ENCODE assay signal across 18 cellular contexts in the genomic region with DNA sequence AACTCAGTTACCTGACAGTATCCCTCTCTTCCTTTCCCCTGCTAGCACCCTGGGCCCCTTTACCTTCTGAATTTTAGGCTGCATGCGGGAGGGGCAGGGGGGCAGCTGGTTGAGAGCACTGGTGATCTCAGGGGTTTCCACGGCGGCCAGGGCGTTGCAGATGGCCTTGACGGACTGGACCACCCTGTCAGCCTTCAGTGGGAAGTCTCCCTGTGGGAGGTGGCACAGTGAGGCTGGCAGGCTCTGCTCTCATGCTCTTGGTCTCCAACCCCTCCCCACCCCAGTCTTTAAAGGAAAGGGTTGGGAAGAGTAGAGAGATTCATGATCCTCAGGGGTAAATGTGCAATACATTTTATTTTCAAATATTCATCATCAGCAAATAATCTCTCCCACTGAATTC. TPM values are rescaled to one million over a fixed set of nuclear protein-coding genes. Genes with fewer than 3 reads are reported as not detected.
DNase-seq lines count a peak whose midpoint lies in the region; ATAC-seq and TF ChIP-seq lines count a peak whose summit lies in the region.
"Had no signal": no experiment of that assay in that cellular context is flagged by ENCODE, and none has a peak within 500 bp of the region (broad histone marks: within the 10 kb centered on the region; RNA-seq: fewer than 3 reads in every experiment).

No MANE protein-coding gene starts in this region.

- no peak for ATAC-seq in GM21515 (IDR thresholded peaks at IDR 0.05; ENCODE audit: unreplicated experiment)

- H3K4me1 ChIP-seq in BLaER1 = peaks cover 91% of the 10 kb centered on the region
- peaks cover 41% of the 10 kb centered on the region for H3K4me1 ChIP-seq in HUES64 (ENCODE audit: insufficient read depth, low read length)
- no peaks in the 10 kb centered on the region for H3K4me1 ChIP-seq in endodermal cell (ENCODE audit: control insufficient read depth, insufficient read depth, low read length)
- H3K4me1 ChIP-seq: Caco-2 had no signal

- H3K4me1 Mint-ChIP-seq in endodermal cell (no peaks in the 10 kb centered on the region), osteocyte (ENCODE audit: unreplicated experiment) (peaks cover 20% of the 10 kb centered on the region)
- peaks cover 30% of the 10 kb centered on the region for H3K4me1 Mint-ChIP-seq in activated T-helper 2 cell treated with anti-CD3 and anti-CD28 coated beads, Interferon-gamma antibody, Interleukin-2, Interleukin-4, amounts not matched to agents 10 μg/mL and 5 μg/mL and 100 μg/mL, durations not matched to agents 14 hours and 24 hours and 36 hours (ENCODE audit: low read depth)

- H3K9me3 Mint-ChIP-seq in endodermal cell = peaks cover 3% of the 10 kb centered on the region
- no peaks in the 10 kb centered on the region for H3K9me3 Mint-ChIP-seq in osteocyte (ENCODE audit: unreplicated experiment)
- no peaks in the 10 kb centered on the region for H3K9me3 Mint-ChIP-seq in activated T-helper 2 cell treated with anti-CD3 and anti-CD28 coated beads, Interferon-gamma antibody, Interleukin-2, Interleukin-4, amounts not matched to agents 10 μg/mL and 5 μg/mL and 100 μg/mL, durations not matched to agents 14 hours and 24 hours and 36 hours
- H3K9me3 Mint-ChIP-seq: activated naive CD8-positive, alpha-beta T cell treated with anti-CD3 and anti-CD28 coated beads, Interleukin-2, amount 10 ng/mL, durations not matched to agents 7 days and 5 days had no signal

- H3K27ac ChIP-seq in BLaER1 = peak overlapping the region; percentile 40; the same call in 1 of the 2 replicates
- H3K27ac ChIP-seq in HUES64 (ENCODE audit: low read depth, low read length) = peak overlapping the region; percentile 10; the same call in 1 of the 2 replicates
- peak overlapping the region; percentile 98 for H3K27ac ChIP-seq in endodermal cell (ENCODE audit: low read depth, low read length)
- H3K27ac ChIP-seq: thyroid gland had no signal

- H3K4me2 ChIP-seq in BLaER1 = peak overlapping the region; percentile 45

- peaks cover 54% of the 10 kb centered on the region for H3K36me3 Mint-ChIP-seq in endodermal cell (ENCODE audit: low read depth)
- peaks cover 31% of the 10 kb centered on the region for H3K36me3 Mint-ChIP-seq in osteocyte (ENCODE audit: unreplicated experiment)
- peaks cover 32% of the 10 kb centered on the region for H3K36me3 Mint-ChIP-seq in activated T-helper 2 cell treated with anti-CD3 and anti-CD28 coated beads, Interferon-gamma antibody, Interleukin-2, Interleukin-4, amounts not matched to agents 10 μg/mL and 5 μg/mL and 100 μg/mL, durations not matched to agents 14 hours and 24 hours and 36 hours (ENCODE audit: low read depth)

- peaks cover 8% of the 10 kb centered on the region; the same call in 1 of the 2 replicates for H4K20me1 ChIP-seq in BLaER1

- no peaks in the 10 kb centered on the region for H3K27me3 ChIP-seq in BLaER1
- no peaks in the 10 kb centered on the region for H3K27me3 ChIP-seq in HUES64 (ENCODE audit: insufficient read depth, low read length)
- H3K27me3 ChIP-seq in endodermal cell (ENCODE audit: control insufficient read depth, insufficient read depth, low read length, poor library complexity, severe bottlenecking) = no peaks in the 10 kb centered on the region
- H3K27me3 ChIP-seq: heart right ventricle, Peyer's patch, thyroid gland had no signal

- no peak overlapping the region for H3K27ac Mint-ChIP-seq in endodermal cell
- H3K27ac Mint-ChIP-seq in osteocyte (ENCODE audit: unreplicated experiment) = peak overlapping the region; percentile 71
- H3K27ac Mint-ChIP-seq in activated T-helper 2 cell treated with anti-CD3 and anti-CD28 coated beads, Interferon-gamma antibody, Interleukin-2, Interleukin-4, amounts not matched to agents 10 μg/mL and 5 μg/mL and 100 μg/mL, durations not matched to agents 14 hours and 24 hours and 36 hours = no peak overlapping the region
- H3K27ac Mint-ChIP-seq: activated naive CD8-positive, alpha-beta T cell treated with anti-CD3 and anti-CD28 coated beads, Interleukin-2, amount 10 ng/mL, durations not matched to agents 7 days and 5 days had no signal

- H3K9ac ChIP-seq in BLaER1 = no peak overlapping the region
- no peak overlapping the region for H3K9ac ChIP-seq in HUES64 (ENCODE audit: low read depth, low read length)
- H3K9ac ChIP-seq in endodermal cell (ENCODE audit: extremely low read depth, low read length, poor library complexity, severe bottlenecking) = no peak overlapping the region

- H3K36me3 ChIP-seq in BLaER1 (peaks cover 65% of the 10 kb centered on the region), HUES64 (ENCODE audit: insufficient read depth, low read length) (peaks cover 31% of the 10 kb centered on the region), endodermal cell (ENCODE audit: control insufficient read depth, insufficient read depth, low read length) (peaks cover 16% of the 10 kb centered on the region)

- intact Hi-C loops in activated T-helper 2 cell treated with anti-CD3 and anti-CD28 coated beads, Interferon-gamma antibody, Interleukin-2, Interleukin-4, amounts not matched to agents 10 μg/mL and 5 μg/mL and 100 μg/mL, durations not matched to agents 14 hours and 24 hours and 36 hours (cut with micrococcal nuclease) = no loop called here

- H3K27me3 Mint-ChIP-seq in endodermal cell (ENCODE audit: insufficient read depth) = no peaks in the 10 kb centered on the region
- H3K27me3 Mint-ChIP-seq in osteocyte (ENCODE audit: unreplicated experiment) = no peaks in the 10 kb centered on the region
- no peaks in the 10 kb centered on the region for H3K27me3 Mint-ChIP-seq in activated T-helper 2 cell treated with anti-CD3 and anti-CD28 coated beads, Interferon-gamma antibody, Interleukin-2, Interleukin-4, amounts not matched to agents 10 μg/mL and 5 μg/mL and 100 μg/mL, durations not matched to agents 14 hours and 24 hours and 36 hours (ENCODE audit: low read depth)
- H3K27me3 Mint-ChIP-seq: activated naive CD8-positive, alpha-beta T cell treated with anti-CD3 and anti-CD28 coated beads, Interleukin-2, amount 10 ng/mL, durations not matched to agents 7 days and 5 days had no signal

- no peak overlapping the region for H3K4me3 ChIP-seq in BLaER1
- no peak overlapping the region for H3K4me3 ChIP-seq in HUES64 (ENCODE audit: low read length)
- no peak overlapping the region for H3K4me3 ChIP-seq in endodermal cell (ENCODE audit: low read length)
- H3K4me3 ChIP-seq: heart right ventricle, Peyer's patch, thyroid gland had no signal

- H3K9me3 ChIP-seq in BLaER1 = no peaks in the 10 kb centered on the region
- no peaks in the 10 kb centered on the region for H3K9me3 ChIP-seq in HUES64 (ENCODE audit: insufficient read depth, low read depth, low read length)
- H3K9me3 ChIP-seq in endodermal cell (ENCODE audit: control insufficient read depth, low read length) = no peaks in the 10 kb centered on the region
- H3K9me3 ChIP-seq: Caco-2, heart right ventricle, Peyer's patch, thyroid gland had no signal

- 89% methylated on average over 5 of the region's 5 CpGs for WGBS in HUES64
- 90% methylated on average over 5 of the region's 5 CpGs; no CpG with 5 or more reads in 1 of the 2 experiments for WGBS in endodermal cell (ENCODE audit: insufficient coverage in 1 of 2, insufficient read length in 1 of 2), 2 experiments

- H3K4me3 Mint-ChIP-seq in endodermal cell (no peak overlapping the region), osteocyte (ENCODE audit: unreplicated experiment) (no peak overlapping the region)
- H3K4me3 Mint-ChIP-seq in activated T-helper 2 cell treated with anti-CD3 and anti-CD28 coated beads, Interferon-gamma antibody, Interleukin-2, Interleukin-4, amounts not matched to agents 10 μg/mL and 5 μg/mL and 100 μg/mL, durations not matched to agents 14 hours and 24 hours and 36 hours (ENCODE audit: low read depth) = no peak overlapping the region
- H3K4me3 Mint-ChIP-seq: activated naive CD8-positive, alpha-beta T cell treated with anti-CD3 and anti-CD28 coated beads, Interleukin-2, amount 10 ng/mL, durations not matched to agents 7 days and 5 days had no signal

- TF ChIP-seq CTCF in endodermal cell (conservative IDR thresholded peaks at IDR 0.05) = no peak
- no peak for TF ChIP-seq CTCF in osteocyte (IDR thresholded peaks at IDR 0.05)

- DNase-seq in endodermal cell = no peak
- no peak for DNase-seq in osteocyte (ENCODE audit: extremely low spot score, unreplicated experiment)
- no peak for DNase-seq in NCI-H526 (lab: John Stamatoyannopoulos, UW)
- DNase-seq in activated T-helper 2 cell treated with anti-CD3 and anti-CD28 coated beads, Interferon-gamma antibody, Interleukin-2, Interleukin-4, amounts not matched to agents 10 μg/mL and 5 μg/mL and 100 μg/mL, durations not matched to agents 14 hours and 24 hours and 36 hours (ENCODE audit: low spot score) = no peak
- no peak for DNase-seq in KG1 (lab: John Stamatoyannopoulos, UW)
- DNase-seq: activated CD4-positive, CD25-positive, alpha-beta regulatory T cell treated with anti-CD3 and anti-CD28 coated beads, Interleukin-2, amount 50 U/mL, for 72 hours; activated naive CD8-positive, alpha-beta T cell treated with anti-CD3 and anti-CD28 coated beads, Interleukin-2, amount 10 ng/mL, durations not matched to agents 7 days and 5 days; Caco-2; cortex of kidney; NCI-H1048; NCI-H2081; NCI-H446; Peyer's patch; thyroid gland had no signal

RNA-seq across cellular contexts. Expression of a gene that starts 36.9 kb away (rescaled TPM):
- 14.7 TPM for polyA plus RNA-seq in HUES64 (2013, experiment 1 of 2)
- 18.8 TPM for polyA plus RNA-seq in HUES64 (2013, experiment 2 of 2)
- total RNA-seq in endodermal cell (10 to 100 TPM; 21.3 to 23.9 TPM), osteocyte (14.9 and 17.5 TPM in 2 replicates)
- polyA plus RNA-seq in endodermal cell (2013, experiment 1 of 2) = 34.1 TPM
- polyA plus RNA-seq in endodermal cell (2013, experiment 2 of 2) = 30.8 TPM
- total RNA-seq in activated T-helper 2 cell treated with anti-CD3 and anti-CD28 coated beads, Interferon-gamma antibody, Interleukin-2, Interleukin-4, amounts not matched to agents 10 μg/mL and 5 μg/mL and 100 μg/mL, durations not matched to agents 14 hours and 24 hours and 36 hours = 16.9 and 18.5 TPM in 2 replicates

RNA-seq across cellular contexts. Expression of a gene that starts 46.0 kb away (rescaled TPM):
- 19.8 TPM for polyA plus RNA-seq in HUES64 (2013, experiment 1 of 2)
- 21.0 TPM for polyA plus RNA-seq in HUES64 (2013, experiment 2 of 2)
- total RNA-seq in endodermal cell (10 to 100 TPM; 44.8 to 79.2 TPM), osteocyte (46.1 and 47.4 TPM in 2 replicates)
- polyA plus RNA-seq in endodermal cell (2013, experiment 1 of 2) = 34.4 TPM
- polyA plus RNA-seq in endodermal cell (2013, experiment 2 of 2) = 30.5 TPM
- total RNA-seq in activated T-helper 2 cell treated with anti-CD3 and anti-CD28 coated beads, Interferon-gamma antibody, Interleukin-2, Interleukin-4, amounts not matched to agents 10 μg/mL and 5 μg/mL and 100 μg/mL, durations not matched to agents 14 hours and 24 hours and 36 hours = 63.4 and 64.3 TPM in 2 replicates

RNA-seq across cellular contexts. Expression of a gene that starts 58.5 kb away (rescaled TPM):
- polyA plus RNA-seq in HUES64 (2013, experiment 1 of 2) = 7.8 TPM
- 10.2 TPM for polyA plus RNA-seq in HUES64 (2013, experiment 2 of 2)
- total RNA-seq in endodermal cell (100 to 1,000 TPM in 1 of 2 donors, 10 to 100 TPM in 1; 65.5 to 161 TPM), osteocyte (70.8 and 77.3 TPM in 2 replicates)
- 21.0 TPM for polyA plus RNA-seq in endodermal cell (2013, experiment 1 of 2)
- 23.6 TPM for polyA plus RNA-seq in endodermal cell (2013, experiment 2 of 2)
- 74.5 and 79.1 TPM in 2 replicates for total RNA-seq in activated T-helper 2 cell treated with anti-CD3 and anti-CD28 coated beads, Interferon-gamma antibody, Interleukin-2, Interleukin-4, amounts not matched to agents 10 μg/mL and 5 μg/mL and 100 μg/mL, durations not matched to agents 14 hours and 24 hours and 36 hours

Comparison
In these comparisons a context has a peak if more than half of its experiments do, and no peak if none do; other contexts are left out.
1. H3K27ac ChIP-seq: peak in every context shown above with its lines; median percentile 98 in endodermal cell; 40 in BLaER1; 10 in HUES64.